Comparison of ENCODE assay signal across 13 cellular contexts in genomic region chr17:17114592-17115225, GRCh38.
A peak's percentile ranks its signal among the peaks of the same experiment; 100 is the strongest.
DNase-seq lines count a peak whose midpoint lies in the region; ATAC-seq and TF ChIP-seq lines count a peak whose summit lies in the region.
"Had no signal": no experiment of that assay in that cellular context is flagged by ENCODE, and none has a peak within 500 bp of the region (broad histone marks: within the 10 kb centered on the region; RNA-seq: fewer than 3 reads in every experiment).

No MANE protein-coding gene starts in this region.

- H3K4me3 Mint-ChIP-seq in stimulated activated naive B cell treated with anti-CD40 and anti-IgM and Interleukin-4, amounts not matched to agents 10 μg/mL and 1 μg/mL and 100 μg/mL, for 72 hours = peak overlapping the region; percentile 37 to 46
- H3K4me3 Mint-ChIP-seq: H9 had no signal

- H3K27me3 Mint-ChIP-seq in stimulated activated naive B cell treated with anti-CD40 and anti-IgM and Interleukin-4, amounts not matched to agents 10 μg/mL and 1 μg/mL and 100 μg/mL, for 72 hours = no peaks in the 10 kb centered on the region

- peaks cover 4 to 18% of the 10 kb centered on the region in 2 donors for H3K36me3 Mint-ChIP-seq in stimulated activated naive B cell treated with anti-CD40 and anti-IgM and Interleukin-4, amounts not matched to agents 10 μg/mL and 1 μg/mL and 100 μg/mL, for 72 hours

- peaks cover 65 to 92% of the 10 kb centered on the region in 2 donors for H3K4me1 Mint-ChIP-seq in stimulated activated naive B cell treated with anti-CD40 and anti-IgM and Interleukin-4, amounts not matched to agents 10 μg/mL and 1 μg/mL and 100 μg/mL, for 72 hours

- H3K9me3 ChIP-seq in right atrium auricular region = no peaks in the 10 kb centered on the region

- H3K4me3 ChIP-seq in right atrium auricular region = no peak overlapping the region

- peak; percentile 15 for DNase-seq in activated T-cell treated with anti-CD3 and anti-CD28 coated beads for 48 hours (ENCODE audit: low read depth)
- DNase-seq in activated T-cell treated with anti-CD3 and anti-CD28 coated beads, Interleukin-2, amount 50 U/mL, for 1 hour = no peak
- DNase-seq in activated CD4-positive, alpha-beta T cell treated with anti-CD3 and anti-CD28 coated beads, Interleukin-2, amount 50 U/mL, for 48 hours = peak; percentile 36 to 52
- no peak for DNase-seq in right atrium auricular region (ENCODE audit: low spot score)
- peak; percentile 44 for DNase-seq in stimulated activated naive B cell treated with anti-CD40 and anti-IgM and Interleukin-4, amounts not matched to agents 10 μg/mL and 1 μg/mL and 100 μg/mL, for 72 hours
- DNase-seq in dedifferentiated amniotic fluid mesenchymal stem cell (ENCODE audit: extremely low spot score) = no peak
- DNase-seq in NCI-H510A (lab: John Stamatoyannopoulos, UW) = no peak
- no peak for DNase-seq in occipital lobe (lab: John Stamatoyannopoulos, UW)
- DNase-seq: ACHN; activated CD4-positive, CD25-positive, alpha-beta regulatory T cell; H9; islet precursor cell; KG1 had no signal

- H3K27ac ChIP-seq in right atrium auricular region = peak overlapping the region; percentile 9 to 32

- peak; percentile 79 to 85 for ATAC-seq in stimulated activated naive B cell treated with anti-CD40 and anti-IgM and Interleukin-4, amounts not matched to agents 10 μg/mL and 1 μg/mL and 100 μg/mL, for 72 hours (replicated peaks)

- no peaks in the 10 kb centered on the region for H3K27me3 ChIP-seq in right atrium auricular region

- peaks cover 0 to 81% of the 10 kb centered on the region in 2 donors for H3K4me1 ChIP-seq in right atrium auricular region

- TF ChIP-seq CTCF in right atrium auricular region (IDR thresholded peaks at IDR 0.05) = no peak

- no peaks in the 10 kb centered on the region for H3K36me3 ChIP-seq in right atrium auricular region

- H3K27ac Mint-ChIP-seq in stimulated activated naive B cell treated with anti-CD40 and anti-IgM and Interleukin-4, amounts not matched to agents 10 μg/mL and 1 μg/mL and 100 μg/mL, for 72 hours = peak overlapping the region; percentile 84

- no peaks in the 10 kb centered on the region for H3K9me3 Mint-ChIP-seq in stimulated activated naive B cell treated with anti-CD40 and anti-IgM and Interleukin-4, amounts not matched to agents 10 μg/mL and 1 μg/mL and 100 μg/mL, for 72 hours
- H3K9me3 Mint-ChIP-seq: H9 had no signal

Comparison
In these comparisons a context has a peak if more than half of its experiments do, and no peak if none do; other contexts are left out.
1. DNase-seq: peak in activated T-cell treated with anti-CD3 and anti-CD28 coated beads for 48 hours (single experiment), activated CD4-positive, alpha-beta T cell treated with anti-CD3 and anti-CD28 coated beads, Interleukin-2, amount 50 U/mL, for 48 hours (2 of 2) and stimulated activated naive B cell treated with anti-CD40 and anti-IgM and Interleukin-4, amounts not matched to agents 10 μg/mL and 1 μg/mL and 100 μg/mL, for 72 hours (single experiment); none in activated T-cell treated with anti-CD3 and anti-CD28 coated beads, Interleukin-2, amount 50 U/mL, for 1 hour (single experiment), right atrium auricular region (single experiment), dedifferentiated amniotic fluid mesenchymal stem cell (single experiment), NCI-H510A (single experiment) and occipital lobe (single experiment).